Comparison of ENCODE assay signal across 8 cellular contexts in the genomic region with DNA sequence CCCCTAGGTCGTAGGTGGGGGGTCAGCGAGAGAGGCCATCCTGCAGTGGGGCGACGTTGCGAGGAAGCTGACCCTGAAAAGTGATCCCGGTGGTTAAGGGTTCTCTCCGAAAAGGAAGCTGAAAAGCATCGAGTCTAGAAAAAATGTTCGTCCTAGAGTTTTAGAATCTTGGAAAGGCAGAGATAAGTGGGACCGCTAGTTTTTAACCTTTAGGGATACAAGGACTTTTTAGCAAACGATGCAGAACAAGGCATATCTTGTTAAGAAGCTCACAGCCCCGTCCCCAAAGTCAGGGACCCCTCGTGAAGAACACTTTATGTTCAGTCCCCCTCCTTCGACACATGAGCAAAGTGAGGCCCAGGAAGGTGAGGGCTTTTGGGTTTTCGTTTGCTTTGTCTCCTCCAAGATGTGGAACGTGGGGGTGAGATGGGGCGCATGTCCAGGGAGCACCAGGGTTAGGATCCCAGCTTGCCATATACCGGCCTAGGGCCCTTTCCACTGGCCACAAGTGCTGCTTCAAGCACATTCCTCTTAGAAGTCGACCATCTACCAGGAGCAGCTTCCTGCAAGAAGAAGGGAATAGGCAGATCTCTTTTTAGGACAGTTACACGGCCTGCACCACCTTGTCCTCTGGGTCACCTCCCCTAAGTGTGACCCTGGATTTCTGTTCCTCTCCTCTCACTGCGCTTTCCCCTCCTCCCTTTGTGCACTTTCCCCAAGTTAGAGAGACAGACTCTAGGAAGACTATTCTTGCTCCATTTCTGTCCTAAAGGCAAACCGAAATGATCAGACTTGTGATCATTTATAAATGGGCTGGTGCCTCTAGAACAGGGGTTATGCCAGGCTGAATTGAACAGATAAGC. TPM values are rescaled to one million over a fixed set of nuclear protein-coding genes. Genes with fewer than 3 reads are reported as not detected.
DNase-seq lines count a peak whose midpoint lies in the region; ATAC-seq and TF ChIP-seq lines count a peak whose summit lies in the region.

No MANE protein-coding gene starts in this region.

- no peak for TF ChIP-seq POLR2A in Peyer's patch (IDR thresholded peaks at IDR 0.05)

- H3K4me3 ChIP-seq in Peyer's patch, result peak overlapping the region; percentile 58 to 93 (median 76)
- H3K4me3 ChIP-seq in endocrine pancreas (ENCODE audit: control insufficient read depth, insufficient read depth, low read length), result peak overlapping the region; percentile 28

- H3K9me3 Mint-ChIP-seq in activated naive CD4-positive, alpha-beta T cell treated with anti-CD3 and anti-CD28 coated beads, Interleukin-2, amount 50 U/mL, for 24 hours, result no peaks in the 10 kb centered on the region
- no peaks in the 10 kb centered on the region for H3K9me3 Mint-ChIP-seq in nephron progenitor cell

- H3K9me3 ChIP-seq in Peyer's patch (no peaks in the 10 kb centered on the region), endocrine pancreas (ENCODE audit: control insufficient read depth, low read length) (no peaks in the 10 kb centered on the region)

- H3K4me1 Mint-ChIP-seq in activated naive CD4-positive, alpha-beta T cell treated with anti-CD3 and anti-CD28 coated beads, Interleukin-2, amount 50 U/mL, for 24 hours, result peaks cover 41% of the 10 kb centered on the region
- H3K4me1 Mint-ChIP-seq in nephron progenitor cell, result peaks cover 37% of the 10 kb centered on the region

- H3K4me1 ChIP-seq in Peyer's patch, result peaks cover 0 to 13% (median 4%) of the 10 kb centered on the region in 4 donors
- H3K4me1 ChIP-seq in endocrine pancreas (ENCODE audit: control insufficient read depth, insufficient read depth, low read length), result no peaks in the 10 kb centered on the region

- peak overlapping the region; percentile 44 to 72 (median 64) for H3K27ac ChIP-seq in Peyer's patch

- peak overlapping the region; percentile 93 for H3K9ac ChIP-seq in endocrine pancreas (ENCODE audit: control insufficient read depth, insufficient read depth, low read length)

- no peak for ATAC-seq in HG03521 (IDR thresholded peaks at IDR 0.05; ENCODE audit: unreplicated experiment)
- no peak for ATAC-seq in HG02973 (IDR thresholded peaks at IDR 0.05; ENCODE audit: unreplicated experiment)

- H3K27me3 ChIP-seq in Peyer's patch (no peaks in the 10 kb centered on the region), endocrine pancreas (ENCODE audit: control insufficient read depth, insufficient read depth, low read length) (no peaks in the 10 kb centered on the region)

- peak overlapping the region; percentile 87 for H3K4me3 Mint-ChIP-seq in activated naive CD4-positive, alpha-beta T cell treated with anti-CD3 and anti-CD28 coated beads, Interleukin-2, amount 50 U/mL, for 24 hours
- H3K4me3 Mint-ChIP-seq in nephron progenitor cell, result peak overlapping the region; percentile 94

- peaks cover 4% of the 10 kb centered on the region for H3K27me3 Mint-ChIP-seq in activated naive CD4-positive, alpha-beta T cell treated with anti-CD3 and anti-CD28 coated beads, Interleukin-2, amount 50 U/mL, for 24 hours
- peaks cover 12% of the 10 kb centered on the region for H3K27me3 Mint-ChIP-seq in nephron progenitor cell (ENCODE audit: low read depth, poor library complexity)

- TF ChIP-seq CTCF in Peyer's patch (IDR thresholded peaks at IDR 0.05), result no peak
- TF ChIP-seq CTCF in nephron progenitor cell (IDR thresholded peaks at IDR 0.05), result no peak

- no peak for DNase-seq in activated naive CD4-positive, alpha-beta T cell (lab: John Stamatoyannopoulos, UW)
- DNase-seq in Peyer's patch (no peak), nephron progenitor cell (peak; percentile 9), RPMI8226 (no peak)

- no peaks in the 10 kb centered on the region for H3K36me3 ChIP-seq in Peyer's patch
- no peaks in the 10 kb centered on the region for H3K36me3 ChIP-seq in endocrine pancreas (ENCODE audit: control insufficient read depth, insufficient read depth, low read length)

- H3K27ac Mint-ChIP-seq in activated naive CD4-positive, alpha-beta T cell treated with anti-CD3 and anti-CD28 coated beads, Interleukin-2, amount 50 U/mL, for 24 hours, result peak overlapping the region; percentile 47
- H3K27ac Mint-ChIP-seq in nephron progenitor cell, result no peak overlapping the region

- peaks cover 5% of the 10 kb centered on the region for H3K36me3 Mint-ChIP-seq in activated naive CD4-positive, alpha-beta T cell treated with anti-CD3 and anti-CD28 coated beads, Interleukin-2, amount 50 U/mL, for 24 hours
- H3K36me3 Mint-ChIP-seq in nephron progenitor cell (ENCODE audit: low read depth), result peaks cover 23% of the 10 kb centered on the region

RNA-seq across cellular contexts. Expression of a gene that starts 1.0 kb away (rescaled TPM):
- total RNA-seq in Peyer's patch, result 10 to 100 TPM in 3 of 4 donors, not detected in 1; 21.1 to 69.7 (median 68.3) TPM
